ENCODE assay signal across 9 cellular contexts in genomic region chr15:42576776-42577175, GRCh38. TPM values are rescaled to one million over a fixed set of nuclear protein-coding genes. Genes with fewer than 3 reads are reported as not detected.
A peak's percentile ranks its signal among the peaks of the same experiment; 100 is the strongest.
DNase-seq lines count a peak whose midpoint lies in the region; ATAC-seq and TF ChIP-seq lines count a peak whose summit lies in the region.
"Had no signal": no experiment of that assay in that cellular context is flagged by ENCODE, and none has a peak within 500 bp of the region (broad histone marks: within the 10 kb centered on the region; RNA-seq: fewer than 3 reads in every experiment).

No MANE protein-coding gene starts in this region.

- H3K27ac ChIP-seq in MM.1S (ENCODE audit: low read length) (peak overlapping the region; percentile 49; the same call in 1 of the 2 replicates), psoas muscle (peak overlapping the region; percentile 51)

- H3K4me3 ChIP-seq in GM12864 (ENCODE audit: low read depth, low read length) (peak overlapping the region; percentile 71; the same call in 1 of the 2 replicates), MM.1S (ENCODE audit: low read length) (peak overlapping the region; percentile 78), psoas muscle (peak overlapping the region; percentile 90)

- peaks cover 59% of the 10 kb centered on the region for H3K79me2 ChIP-seq in MM.1S (ENCODE audit: low read length)

- peak overlapping the region; percentile 69; the same call in 1 of the 2 replicates for H3K9ac ChIP-seq in MM.1S (ENCODE audit: low read length)

- 64 to 76% (median 74%) methylated on average over 1 of the region's 1 CpG for WGBS in psoas muscle, 3 donors

- H3K27me3 ChIP-seq in MM.1S (replicated peaks; ENCODE audit: insufficient read depth, low read length) = no peaks in the 10 kb centered on the region
- H3K27me3 ChIP-seq in psoas muscle (ENCODE audit: insufficient read depth in 3 of 3, low read length in 2 of 3) = peaks cover 0 to 5% (median 0%) of the 10 kb centered on the region in 3 donors

- ATAC-seq in psoas muscle = no peak
- no peak for ATAC-seq in HG03565 (IDR thresholded peaks at IDR 0.05; ENCODE audit: unreplicated experiment)
- ATAC-seq in GM18868 (IDR thresholded peaks at IDR 0.05; ENCODE audit: unreplicated experiment) = no peak

- H3K36me3 ChIP-seq in MM.1S (replicated peaks; ENCODE audit: insufficient read depth, low read length) (no peaks in the 10 kb centered on the region), psoas muscle (ENCODE audit: insufficient read depth in 1 of 2, low read depth in 1 of 2) (no peaks in the 10 kb centered on the region)

- peaks cover 20% of the 10 kb centered on the region for H3K4me1 ChIP-seq in MM.1S (ENCODE audit: low read length)
- peaks cover 9% of the 10 kb centered on the region for H3K4me1 ChIP-seq in psoas muscle

- TF ChIP-seq CTCF in GM12864 (IDR thresholded peaks at IDR 0.05; ENCODE audit: low read depth, low read length, missing control alignments) (no peak), MM.1S (IDR thresholded peaks at IDR 0.05; ENCODE audit: low read length) (no peak), psoas muscle (IDR thresholded peaks at IDR 0.05) (no peak)

- peak overlapping the region; percentile 92 for H3K4me2 ChIP-seq in MM.1S (ENCODE audit: low read depth, low read length)

- DNase-seq in GM12864 (ENCODE audit: low read depth) = no peak
- DNase-seq in MM.1S = peak; percentile 54
- DNase-seq in dermis blood vessel endothelial cell = peak; percentile 15
- no peak for DNase-seq in psoas muscle
- no peak for DNase-seq in A172 (ENCODE audit: low spot score)
- DNase-seq in activated CD8-positive, alpha-beta memory T cell treated with anti-CD3 and anti-CD28 coated beads, Interleukin-2, amount 50 U/mL, for 4 hours = no peak
- DNase-seq: HCEC 1CT had no signal

- no peaks in the 10 kb centered on the region for H3K9me2 ChIP-seq in MM.1S (replicated peaks; ENCODE audit: insufficient read depth, low read length)

- H2AFZ ChIP-seq in MM.1S (ENCODE audit: low read length) = no peak overlapping the region

- peaks cover 31% of the 10 kb centered on the region for H3F3A ChIP-seq in MM.1S (ENCODE audit: insufficient read depth, low read length)

- H3K9me3 ChIP-seq in MM.1S (replicated peaks; ENCODE audit: insufficient read depth, low read length) (no peaks in the 10 kb centered on the region), psoas muscle (no peaks in the 10 kb centered on the region)

- intact Hi-C loops in psoas muscle (cut with DNase I) = no loop called here

- H4K20me1 ChIP-seq in MM.1S (ENCODE audit: insufficient read depth, low read length) = no peaks in the 10 kb centered on the region

RNA-seq across cellular contexts. Expression of gene STARD9, which starts 1.4 kb away (rescaled TPM):
- total RNA-seq in dermis blood vessel endothelial cell (23.0 and 35.4 TPM in 2 replicates), psoas muscle (1 to 10 TPM; 1.6 to 4.1 (median 2.0) TPM)
- 1 to 10 TPM in 2 of 3 donors, under 1 TPM in 1; 0.65 to 1.7 (median 1.3) TPM for polyA plus RNA-seq in psoas muscle
- 1.4 and 2.0 TPM in 2 replicates for total RNA-seq in A172 (2014; rRNA removed; shearing (Covaris generic))

RNA-seq across cellular contexts. Expression of gene HAUS2, which starts 28.1 kb away (rescaled TPM):
- total RNA-seq in dermis blood vessel endothelial cell (32.0 and 52.4 TPM in 2 replicates), psoas muscle (10 to 100 TPM in 3 of 4 donors, 1 to 10 TPM in 1; 9.8 to 16.3 (median 12.3) TPM)
- 10 to 100 TPM in 1 of 3 donors, 1 to 10 TPM in 2; 9.1 to 17.3 (median 9.2) TPM for polyA plus RNA-seq in psoas muscle
- total RNA-seq in A172 (2014; rRNA removed; shearing (Covaris generic)) = 45.6 and 54.5 TPM in 2 replicates

RNA-seq across cellular contexts. Expression of gene LRRC57, which starts 28.2 kb away (rescaled TPM):
- total RNA-seq in dermis blood vessel endothelial cell = 32.8 and 36.3 TPM in 2 replicates
- 10 to 100 TPM in 3 of 4 donors, 1 to 10 TPM in 1; 6.8 to 16.3 (median 10.8) TPM for total RNA-seq in psoas muscle
- 1 to 10 TPM; 3.7 to 8.3 (median 5.0) TPM for polyA plus RNA-seq in psoas muscle
- 13.2 and 14.6 TPM in 2 replicates for total RNA-seq in A172 (2014; rRNA removed; shearing (Covaris generic))

Comparison
In these comparisons a context has a peak if more than half of its experiments do, and no peak if none do; other contexts are left out.
1. DNase-seq: peak in MM.1S (single experiment) and dermis blood vessel endothelial cell (single experiment); none in GM12864 (single experiment), psoas muscle (0 of 2), A172 (single experiment) and activated CD8-positive, alpha-beta memory T cell treated with anti-CD3 and anti-CD28 coated beads, Interleukin-2, amount 50 U/mL, for 4 hours (single experiment).
2. Peak in every context shown above with its lines, with median percentiles within 50 percentile points of each other: H3K4me3 ChIP-seq.